Comparison of ENCODE assay signal across 8 cellular contexts in genomic region chr10:31929986-31930675, GRCh38.
DNase-seq lines count a peak whose midpoint lies in the region; ATAC-seq and TF ChIP-seq lines count a peak whose summit lies in the region.

No MANE protein-coding gene starts in this region.

- ATAC-seq in GM21576 (IDR thresholded peaks at IDR 0.05; ENCODE audit: unreplicated experiment) (peak; percentile 31), HG02973 (IDR thresholded peaks at IDR 0.05; ENCODE audit: unreplicated experiment) (no peak)

- H4K20me1 ChIP-seq in OCI-LY1 (ENCODE audit: insufficient read depth, low read length): no peaks in the 10 kb centered on the region

- peak overlapping the region; percentile 67 for H3K9ac ChIP-seq in OCI-LY1 (ENCODE audit: low read length)

- H3K79me2 ChIP-seq in OCI-LY1 (ENCODE audit: insufficient read depth, low read length): no peaks in the 10 kb centered on the region

- H3K4me2 ChIP-seq in OCI-LY1 (ENCODE audit: low read length): peak overlapping the region; percentile 91

- no peaks in the 10 kb centered on the region for H3K9me2 ChIP-seq in OCI-LY1 (ENCODE audit: low read depth, low read length)

- H2AFZ ChIP-seq in OCI-LY1 (ENCODE audit: low read length): no peak overlapping the region

- peak overlapping the region; percentile 66 for H3K27ac ChIP-seq in OCI-LY1 (ENCODE audit: low read depth, low read length, poor library complexity, severe bottlenecking)

- H3K27me3 ChIP-seq in OCI-LY1 (ENCODE audit: insufficient read depth, low read length): no peaks in the 10 kb centered on the region

- H3K4me1 ChIP-seq in OCI-LY1 (ENCODE audit: insufficient read depth, low read length, severe bottlenecking): peaks cover 31% of the 10 kb centered on the region

- H3K9me3 ChIP-seq in OCI-LY1 (ENCODE audit: low read length): no peaks in the 10 kb centered on the region

- no peaks in the 10 kb centered on the region for H3K36me3 ChIP-seq in OCI-LY1 (ENCODE audit: insufficient read depth, low read length)

- DNase-seq in EL (peak; percentile 26), cardiac fibroblast (ENCODE audit: low read depth in 2 of 2) (peak in 1 of 2 donors; percentile 18), middle frontal gyrus (ENCODE audit: extremely low spot score, low spot score) (peak; percentile 21), ecto neural progenitor cell (ENCODE audit: low spot score) (no peak), DMS153 (lab: John Stamatoyannopoulos, UW) (no peak)

- H3K4me3 ChIP-seq in OCI-LY1 (ENCODE audit: low read depth, low read length, poor library complexity, severe bottlenecking): peak overlapping the region; percentile 68
- peak overlapping the region; percentile 79 to 82 for H3K4me3 ChIP-seq in cardiac fibroblast (replicated peaks in 1 of 2; ENCODE audit: low read depth in 2 of 2, low read length in 2 of 2)

- H3F3A ChIP-seq in OCI-LY1 (ENCODE audit: insufficient read depth, low read length): no peaks in the 10 kb centered on the region

- TF ChIP-seq CTCF in OCI-LY1 (IDR thresholded peaks at IDR 0.05; ENCODE audit: low read length) (no peak), cardiac fibroblast (IDR thresholded peaks at IDR 0.05; ENCODE audit: low read depth, low read length) (no peak)

Comparison
In these comparisons a context has a peak if more than half of its experiments do, and no peak if none do; other contexts are left out.
1. DNase-seq: peak in EL (single experiment) and middle frontal gyrus (single experiment); none in ecto neural progenitor cell (single experiment) and DMS153 (single experiment).